ENCODE assay signal across 8 cellular contexts in the genomic region with DNA sequence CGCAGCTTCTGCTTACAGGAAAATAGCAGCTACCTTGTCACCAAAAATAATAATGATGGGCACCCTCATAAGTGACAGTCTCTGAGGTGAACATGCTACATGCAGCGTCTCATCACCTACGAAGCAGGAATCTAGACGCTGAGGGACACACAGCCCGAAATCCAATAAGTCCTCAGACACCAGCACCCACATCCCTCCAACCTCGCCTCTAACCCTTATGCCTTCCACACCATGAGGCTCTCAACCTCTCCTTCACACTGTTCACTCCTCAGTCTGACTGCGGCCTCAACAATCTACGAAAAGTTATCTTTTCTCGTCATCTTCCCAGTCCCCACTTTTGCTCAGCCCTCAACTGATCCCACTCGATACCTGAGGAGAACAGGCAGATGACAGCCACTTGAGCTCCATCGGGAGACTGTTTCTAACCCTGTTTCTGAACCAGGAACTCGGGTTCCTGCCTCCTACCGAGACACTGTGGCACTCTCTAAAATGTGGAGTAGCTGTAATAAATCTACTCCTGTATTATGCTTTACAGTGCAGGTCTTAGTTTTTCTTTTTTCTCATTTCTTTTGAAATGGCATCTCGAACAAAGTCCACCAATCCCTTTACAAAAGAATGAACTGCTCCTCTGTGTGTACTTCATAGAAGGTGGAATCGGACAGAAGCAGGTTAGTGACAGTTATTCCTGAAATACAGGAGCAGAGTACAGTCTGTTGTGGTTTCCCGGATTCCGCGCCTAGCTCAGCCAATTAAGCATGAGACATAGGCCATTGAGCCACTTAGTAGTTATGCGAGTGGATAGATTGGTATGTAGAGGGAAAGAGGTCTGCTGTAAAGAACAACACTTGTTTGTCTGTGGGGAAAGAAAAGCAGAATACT. TPM values are rescaled to one million over a fixed set of nuclear protein-coding genes. Genes with fewer than 3 reads are reported as not detected.
DNase-seq lines count a peak whose midpoint lies in the region; ATAC-seq and TF ChIP-seq lines count a peak whose summit lies in the region.
"Not testable (repeated sequence)": the region's sequence is repeated elsewhere in the genome, so short reads cannot be mapped to it uniquely, and the experiment has no call there.

No MANE protein-coding gene starts in this region.

- H3K27me3 Mint-ChIP-seq in Calu3 (ENCODE audit: unreplicated experiment); activated CD4-positive, alpha-beta T cell treated with anti-CD3 and anti-CD28 coated beads, Interleukin-2, amount 10 ng/mL, durations not matched to agents 7 days and 5 days; MCF 10A (ENCODE audit: insufficient read depth, unreplicated experiment); memory B cell; type B pancreatic cell: not testable (repeated sequence)

- not testable (repeated sequence) for H3K4me1 ChIP-seq in prostate gland (replicated peaks)

- DNase-seq in Calu3; MG63; activated CD4-positive, alpha-beta T cell treated with anti-CD3 and anti-CD28 coated beads, Interleukin-2, amount 10 ng/mL, durations not matched to agents 7 days and 5 days; MCF 10A (ENCODE audit: unreplicated experiment); fibroblast of pulmonary artery (ENCODE audit: low read depth); memory B cell (ENCODE audit: low spot score in 2 of 2); prostate gland (ENCODE audit: low spot score): not testable (repeated sequence)
- DNase-seq in type B pancreatic cell (ENCODE audit: extremely low spot score, unreplicated experiment): peak; percentile 8

- not testable (repeated sequence) for ATAC-seq in memory B cell (ENCODE audit: low read depth)

- not testable (repeated sequence) for H3K9me3 Mint-ChIP-seq in Calu3 (ENCODE audit: low read depth, unreplicated experiment); activated CD4-positive, alpha-beta T cell treated with anti-CD3 and anti-CD28 coated beads, Interleukin-2, amount 10 ng/mL, durations not matched to agents 7 days and 5 days; MCF 10A (ENCODE audit: unreplicated experiment); memory B cell; type B pancreatic cell

- H3K4me3 Mint-ChIP-seq in Calu3 (ENCODE audit: low read depth, unreplicated experiment) (peak overlapping the region; percentile 98), MCF 10A (ENCODE audit: unreplicated experiment) (peak overlapping the region; percentile 98), memory B cell (peak overlapping the region; percentile 93), type B pancreatic cell (peak overlapping the region; percentile 100)
- H3K4me3 Mint-ChIP-seq in activated CD4-positive, alpha-beta T cell treated with anti-CD3 and anti-CD28 coated beads, Interleukin-2, amount 10 ng/mL, durations not matched to agents 7 days and 5 days: peak overlapping the region; percentile 98

- TF ChIP-seq POLR2A in prostate gland (IDR thresholded peaks at IDR 0.05): not testable (repeated sequence)

- not testable (repeated sequence) for TF ChIP-seq CTCF in Calu3 (IDR thresholded peaks at IDR 0.05; ENCODE audit: unreplicated experiment); MCF 10A (IDR thresholded peaks at IDR 0.05; ENCODE audit: unreplicated experiment); fibroblast of pulmonary artery (IDR thresholded peaks at IDR 0.05; ENCODE audit: low read length, missing control alignments); prostate gland (IDR thresholded peaks at IDR 0.05); type B pancreatic cell (conservative IDR thresholded peaks at IDR 0.05)

- H3K27me3 ChIP-seq in MG63; prostate gland (replicated peaks; ENCODE audit: insufficient read depth): not testable (repeated sequence)

- intact Hi-C loops in Calu3 (cut with micrococcal nuclease; ENCODE audit: unreplicated experiment); MCF 10A (cut with micrococcal nuclease); prostate gland (cut with DNase I): not testable (repeated sequence)

- POLR2A ChIA-PET in activated CD4-positive, alpha-beta T cell treated with anti-CD3 and anti-CD28 coated beads, Interleukin-2, amount 10 ng/mL, durations not matched to agents 7 days and 5 days (lab: Charles Lee): not testable (repeated sequence)
- POLR2A ChIA-PET in MCF 10A (lab: Yijun Ruan, JAX): interaction anchor here (0.6 to 1.3 kb wide), 5 partner anchors 14 to 185 kb away, joined by 3 to 5 read pairs (median 3); no protein-coding TSS in a partner anchor

- H3K36me3 ChIP-seq in MG63, prostate gland: not testable (repeated sequence)

- H3K27ac ChIP-seq in prostate gland: peak overlapping the region; percentile 96 to 97

- 87% methylated on average over 14 of the region's 19 CpGs for WGBS in prostate gland

- peak overlapping the region; percentile 85 for H3K4me3 ChIP-seq in MG63
- H3K4me3 ChIP-seq in fibroblast of pulmonary artery (replicated peaks; ENCODE audit: low read depth, low read length): peak overlapping the region; percentile 97
- peak overlapping the region; percentile 89 to 97 for H3K4me3 ChIP-seq in prostate gland

- not testable (repeated sequence) for BruUV-seq in Calu3 (replicated peaks; lab: Mats Ljungman, UMichigan)
- BruUV-seq in MCF 10A (replicated peaks; lab: Mats Ljungman, UMichigan): TSS peak; percentile 85

- H3K4me1 Mint-ChIP-seq in Calu3 (ENCODE audit: low read depth, unreplicated experiment); MCF 10A (ENCODE audit: insufficient read depth, unreplicated experiment); memory B cell; type B pancreatic cell (ENCODE audit: unreplicated experiment): not testable (repeated sequence)
- peaks cover 28% of the 10 kb centered on the region for H3K4me1 Mint-ChIP-seq in activated CD4-positive, alpha-beta T cell treated with anti-CD3 and anti-CD28 coated beads, Interleukin-2, amount 10 ng/mL, durations not matched to agents 7 days and 5 days

- H3K36me3 Mint-ChIP-seq in Calu3 (ENCODE audit: insufficient read depth, unreplicated experiment): peaks cover 34% of the 10 kb centered on the region
- H3K36me3 Mint-ChIP-seq in activated CD4-positive, alpha-beta T cell treated with anti-CD3 and anti-CD28 coated beads, Interleukin-2, amount 10 ng/mL, durations not matched to agents 7 days and 5 days (ENCODE audit: low read depth); memory B cell; type B pancreatic cell: not testable (repeated sequence)
- peaks cover 29% of the 10 kb centered on the region for H3K36me3 Mint-ChIP-seq in MCF 10A (ENCODE audit: insufficient read depth, unreplicated experiment)

- not testable (repeated sequence) for H3K9me3 ChIP-seq in MG63, prostate gland

- CTCF ChIA-PET in Calu3 (lab: Charles Lee); MCF 10A (lab: Yijun Ruan, JAX): not testable (repeated sequence)
- CTCF ChIA-PET in activated CD4-positive, alpha-beta T cell treated with anti-CD3 and anti-CD28 coated beads, Interleukin-2, amount 10 ng/mL, durations not matched to agents 7 days and 5 days (lab: Charles Lee): interaction anchor here (0.6 kb wide), 1 partner anchor 31 kb away, joined by 3 read pairs; no protein-coding TSS in a partner anchor

- peak overlapping the region; percentile 95 for H3K27ac Mint-ChIP-seq in Calu3 (ENCODE audit: unreplicated experiment)
- H3K27ac Mint-ChIP-seq in activated CD4-positive, alpha-beta T cell treated with anti-CD3 and anti-CD28 coated beads, Interleukin-2, amount 10 ng/mL, durations not matched to agents 7 days and 5 days: peak overlapping the region; percentile 100
- H3K27ac Mint-ChIP-seq in MCF 10A (ENCODE audit: low read depth, unreplicated experiment): peak overlapping the region; percentile 100
- peak overlapping the region; percentile 97 for H3K27ac Mint-ChIP-seq in memory B cell
- H3K27ac Mint-ChIP-seq in type B pancreatic cell: peak overlapping the region; percentile 99

RNA-seq across cellular contexts. Expression of a gene that starts 0.9 kb away (rescaled TPM):
- total RNA-seq in Calu3 (2022) (24.5 and 27.9 TPM in 2 replicates), MCF 10A (2022) (31.5 and 38.9 TPM in 2 replicates), prostate gland (10 to 100 TPM; 41.6 to 52.6 TPM), type B pancreatic cell (ENCODE audit: low replicate concordance) (36.8 and 38.3 TPM in 2 replicates)
- 26.5 and 28.7 TPM in 2 replicates for total RNA-seq in MG63 (2014; rRNA removed; shearing (Covaris generic); ENCODE audit: low replicate concordance)
- total RNA-seq in activated CD4-positive, alpha-beta T cell treated with anti-CD3 and anti-CD28 coated beads, Interleukin-2, amount 10 ng/mL, durations not matched to agents 7 days and 5 days: 10 to 100 TPM; 35.9 to 41.0 TPM
